ENCODE assay signal across 36 cellular contexts in the genomic region with DNA sequence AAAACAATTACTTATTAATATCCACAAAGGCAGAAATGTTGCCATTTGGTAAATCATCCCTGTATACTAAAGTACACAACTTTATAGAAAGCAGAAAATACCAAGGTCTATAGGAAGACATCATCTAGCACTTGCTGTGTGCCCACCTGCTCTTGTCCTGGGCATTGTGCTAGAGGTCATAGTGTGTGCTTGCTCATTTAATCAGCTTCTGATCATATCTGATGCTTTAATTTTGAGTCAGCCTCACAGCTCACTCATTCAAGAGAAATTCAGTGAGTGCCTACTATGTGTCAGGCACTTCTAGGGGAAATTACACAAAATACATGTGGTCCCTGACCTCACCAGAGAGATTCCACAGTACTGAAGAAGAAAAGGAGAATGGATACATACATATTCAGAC.
"Had no signal": no experiment of that assay in that cellular context is flagged by ENCODE, and none has a peak within 500 bp of the region (broad histone marks: within the 10 kb centered on the region; RNA-seq: fewer than 3 reads in every experiment).

No MANE protein-coding gene starts in this region.

- H3K4me1 ChIP-seq: ascending aorta had no signal

- H3K9me3 ChIP-seq: ascending aorta had no signal

- H3K4me1 Mint-ChIP-seq: activated B cell treated with CpG ODN at 0.5 μM for 24 hours; activated CD4-positive, alpha-beta T cell treated with anti-CD3 and anti-CD28 coated beads, Interleukin-2, amount 10 ng/mL, durations not matched to agents 24 days and 14 days; activated naive CD4-positive, alpha-beta T cell treated with anti-CD3 and anti-CD28 coated beads, Interleukin-2, amount 10 ng/mL, durations not matched to agents 7 days and 5 days; activated naive CD4-positive, alpha-beta T cell treated with anti-CD3 and anti-CD28 coated beads, Interleukin-2, amount 50 U/mL, for 24 hours; activated naive CD8-positive, alpha-beta T cell treated with anti-CD3 and anti-CD28 coated beads, Interleukin-2, amount 10 ng/mL, durations not matched to agents 7 days and 5 days; activated naive CD8-positive, alpha-beta T cell treated with anti-CD3 and anti-CD28 coated beads, Interleukin-2, amount 50 U/mL, for 24 hours; central memory CD8-positive, alpha-beta T cell had no signal

- DNase-seq: activated B cell treated with CpG ODN at 0.5 μM for 24 hours; activated CD4-positive, alpha-beta memory T cell treated with anti-CD3 and anti-CD28 coated beads for 36 hours; activated CD4-positive, alpha-beta T cell treated with anti-CD3 and anti-CD28 coated beads for 4 hours; activated CD4-positive, alpha-beta T cell treated with anti-CD3 and anti-CD28 coated beads, Interleukin-2, amount 10 ng/mL, durations not matched to agents 24 days and 14 days; activated CD4-positive, alpha-beta T cell treated with anti-CD3 and anti-CD28 coated beads, Interleukin-2, amount 50 U/mL, for 1 hour; activated CD4-positive, alpha-beta T cell treated with anti-CD3 and anti-CD28 coated beads, Interleukin-2, amount 50 U/mL, for 4 hours; activated CD4-positive, CD25-positive, alpha-beta regulatory T cell treated with anti-CD3 and anti-CD28 coated beads, Interleukin-2, amount 50 U/mL, for 72 hours; activated CD8-positive, alpha-beta memory T cell treated with anti-CD3 and anti-CD28 coated beads, Interleukin-2, amount 50 U/mL, for 4 hours; activated CD8-positive, alpha-beta T cell treated with anti-CD3 and anti-CD28 coated beads for 36 hours; activated effector memory CD4-positive, alpha-beta T cell treated with Interleukin-2 at 50 U/mL for 16 hours; activated gamma-delta T cell; activated naive CD4-positive, alpha-beta T cell treated with anti-CD3 and anti-CD28 coated beads, Interleukin-2, amount 10 ng/mL, durations not matched to agents 7 days and 5 days; activated naive CD4-positive, alpha-beta T cell treated with Interleukin-2 at 50 U/mL for 16 hours; activated naive CD8-positive, alpha-beta T cell treated with anti-CD3 and anti-CD28 coated beads, Interleukin-2, amount 10 ng/mL, durations not matched to agents 7 days and 5 days; activated naive CD8-positive, alpha-beta T cell treated with anti-CD3 and anti-CD28 coated beads, Interleukin-2, amount 50 U/mL, for 24 hours; activated T-cell treated with anti-CD3 and anti-CD28 coated beads for 4 hours; activated T-cell treated with anti-CD3 and anti-CD28 coated beads, Interleukin-2, amount 50 U/mL, for 1 hour; activated T-cell treated with anti-CD3 and anti-CD28 coated beads, Interleukin-2, amount 50 U/mL, for 4 hours; amygdala; anterior cingulate cortex; caudate nucleus; cerebellar nuclear complex; T-helper 9 cell had no signal

- H3K4me3 Mint-ChIP-seq: activated B cell treated with CpG ODN at 0.5 μM for 24 hours; activated CD4-positive, alpha-beta memory T cell treated with anti-CD3 and anti-CD28 coated beads for 36 hours; activated CD4-positive, alpha-beta T cell treated with anti-CD3 and anti-CD28 coated beads, Interleukin-2, amount 10 ng/mL, durations not matched to agents 24 days and 14 days; activated CD8-positive, alpha-beta T cell treated with anti-CD3 and anti-CD28 coated beads for 36 hours; activated naive CD4-positive, alpha-beta T cell treated with anti-CD3 and anti-CD28 coated beads, Interleukin-2, amount 10 ng/mL, durations not matched to agents 7 days and 5 days; activated naive CD4-positive, alpha-beta T cell treated with anti-CD3 and anti-CD28 coated beads, Interleukin-2, amount 50 U/mL, for 24 hours; activated naive CD8-positive, alpha-beta T cell; activated naive CD8-positive, alpha-beta T cell treated with anti-CD3 and anti-CD28 coated beads, Interleukin-2, amount 10 ng/mL, durations not matched to agents 7 days and 5 days; activated naive CD8-positive, alpha-beta T cell treated with anti-CD3 and anti-CD28 coated beads, Interleukin-2, amount 50 U/mL, for 24 hours; activated T-cell treated with anti-CD3 and anti-CD28 coated beads, Interleukin-2, amount 50 U/mL, for 4 hours; activated T-helper 1 cell treated with anti-CD3 and anti-CD28 coated beads, Interleukin-12 subunit alpha, Interleukin-12 subunit beta, Interleukin-2, Interleukin-4 antibody, amounts not matched to agents 30 ng/mL and 10 ng/mL and 1 ng/mL, durations not matched to agents 14 hours and 24 hours and 36 hours; brain; central memory CD8-positive, alpha-beta T cell; T-helper 1 cell treated with Interleukin-12 subunit alpha and Interleukin-12 subunit beta and Interleukin-4 antibody, amounts not matched to agents 30 μg/mL and 1 μg/mL, for 36 hours; T-helper 2 cell treated with Interferon-gamma antibody and Interleukin-4, amounts not matched to agents 5 μg/mL and 100 μg/mL, for 36 hours had no signal

- H3K27me3 ChIP-seq: ascending aorta, cardiac muscle cell had no signal

- H3K36me3 Mint-ChIP-seq: activated CD4-positive, alpha-beta memory T cell treated with anti-CD3 and anti-CD28 coated beads for 36 hours; activated naive CD4-positive, alpha-beta T cell treated with anti-CD3 and anti-CD28 coated beads, Interleukin-2, amount 10 ng/mL, durations not matched to agents 7 days and 5 days; activated naive CD4-positive, alpha-beta T cell treated with anti-CD3 and anti-CD28 coated beads, Interleukin-2, amount 50 U/mL, for 24 hours; activated naive CD8-positive, alpha-beta T cell; activated naive CD8-positive, alpha-beta T cell treated with anti-CD3 and anti-CD28 coated beads, Interleukin-2, amount 10 ng/mL, durations not matched to agents 7 days and 5 days; brain had no signal

- H3K27ac Mint-ChIP-seq: activated B cell treated with CpG ODN at 0.5 μM for 24 hours; activated CD4-positive, alpha-beta memory T cell treated with anti-CD3 and anti-CD28 coated beads for 36 hours; activated CD4-positive, alpha-beta T cell treated with anti-CD3 and anti-CD28 coated beads, Interleukin-2, amount 10 ng/mL, durations not matched to agents 24 days and 14 days; activated CD8-positive, alpha-beta T cell treated with anti-CD3 and anti-CD28 coated beads for 36 hours; activated naive CD4-positive, alpha-beta T cell treated with anti-CD3 and anti-CD28 coated beads, Interleukin-2, amount 10 ng/mL, durations not matched to agents 7 days and 5 days; activated naive CD4-positive, alpha-beta T cell treated with anti-CD3 and anti-CD28 coated beads, Interleukin-2, amount 50 U/mL, for 24 hours; activated naive CD8-positive, alpha-beta T cell; activated naive CD8-positive, alpha-beta T cell treated with anti-CD3 and anti-CD28 coated beads, Interleukin-2, amount 10 ng/mL, durations not matched to agents 7 days and 5 days; activated naive CD8-positive, alpha-beta T cell treated with anti-CD3 and anti-CD28 coated beads, Interleukin-2, amount 50 U/mL, for 24 hours; activated T-helper 1 cell treated with anti-CD3 and anti-CD28 coated beads, Interleukin-12 subunit alpha, Interleukin-12 subunit beta, Interleukin-2, Interleukin-4 antibody, amounts not matched to agents 30 ng/mL and 10 ng/mL and 1 ng/mL, durations not matched to agents 14 hours and 24 hours and 36 hours; activated T-helper 2 cell treated with anti-CD3 and anti-CD28 coated beads, Interferon-gamma antibody, Interleukin-2, Interleukin-4, amounts not matched to agents 10 μg/mL and 5 μg/mL and 100 μg/mL, durations not matched to agents 14 hours and 24 hours and 36 hours; brain; T-helper 1 cell treated with Interleukin-12 subunit alpha and Interleukin-12 subunit beta and Interleukin-4 antibody, amounts not matched to agents 30 μg/mL and 1 μg/mL, for 36 hours; T-helper 2 cell treated with Interferon-gamma antibody and Interleukin-4, amounts not matched to agents 5 μg/mL and 100 μg/mL, for 36 hours had no signal

- H3K27ac ChIP-seq: ascending aorta, cardiac muscle cell, VCaP had no signal

- H3K27me3 Mint-ChIP-seq: activated naive CD4-positive, alpha-beta T cell treated with anti-CD3 and anti-CD28 coated beads, Interleukin-2, amount 10 ng/mL, durations not matched to agents 7 days and 5 days; activated naive CD8-positive, alpha-beta T cell treated with anti-CD3 and anti-CD28 coated beads, Interleukin-2, amount 50 U/mL, for 24 hours had no signal

- FAIRE-seq: bronchial epithelial cell, TTC549 had no signal

- H3K9me3 Mint-ChIP-seq: activated CD4-positive, alpha-beta memory T cell treated with anti-CD3 and anti-CD28 coated beads for 36 hours; activated CD4-positive, alpha-beta T cell treated with anti-CD3 and anti-CD28 coated beads, Interleukin-2, amount 10 ng/mL, durations not matched to agents 24 days and 14 days; activated CD8-positive, alpha-beta T cell treated with anti-CD3 and anti-CD28 coated beads for 36 hours; activated naive CD4-positive, alpha-beta T cell treated with anti-CD3 and anti-CD28 coated beads, Interleukin-2, amount 10 ng/mL, durations not matched to agents 7 days and 5 days; activated naive CD8-positive, alpha-beta T cell treated with anti-CD3 and anti-CD28 coated beads, Interleukin-2, amount 10 ng/mL, durations not matched to agents 7 days and 5 days; activated naive CD8-positive, alpha-beta T cell treated with anti-CD3 and anti-CD28 coated beads, Interleukin-2, amount 50 U/mL, for 24 hours; activated T-helper 1 cell treated with anti-CD3 and anti-CD28 coated beads, Interleukin-12 subunit alpha, Interleukin-12 subunit beta, Interleukin-2, Interleukin-4 antibody, amounts not matched to agents 30 ng/mL and 10 ng/mL and 1 ng/mL, durations not matched to agents 14 hours and 24 hours and 36 hours; brain; central memory CD8-positive, alpha-beta T cell had no signal

- ATAC-seq: activated CD8-positive, alpha-beta T cell treated with anti-CD3 and anti-CD28 coated beads for 36 hours; activated naive CD8-positive, alpha-beta T cell treated with anti-CD3 and anti-CD28 coated beads, Interleukin-2, amount 50 U/mL, for 24 hours; activated T-cell treated with anti-CD3 and anti-CD28 coated beads, Interleukin-2, amount 50 U/mL, for 4 hours had no signal

- H3K4me3 ChIP-seq: ascending aorta, cardiac muscle cell had no signal

- H3K36me3 ChIP-seq: ascending aorta, cardiac muscle cell had no signal
